Comparison of ENCODE assay signal across 12 cellular contexts in genomic region chr5:139492700-139493192, GRCh38. TPM values are rescaled to one million over a fixed set of nuclear protein-coding genes. Genes with fewer than 3 reads are reported as not detected.
DNase-seq lines count a peak whose midpoint lies in the region; ATAC-seq, FAIRE-seq and TF ChIP-seq lines count a peak whose summit lies in the region.
"Had no signal": no experiment of that assay in that cellular context is flagged by ENCODE, and none has a peak within 500 bp of the region (broad histone marks: within the 10 kb centered on the region; RNA-seq: fewer than 3 reads in every experiment).

No MANE protein-coding gene starts in this region.

- no peak for TF ChIP-seq POLR2A in GM12891 (IDR thresholded peaks at IDR 0.05; ENCODE audit: low read depth, low read length)
- TF ChIP-seq POLR2A in HepG2 (IDR thresholded peaks at IDR 0.05; ENCODE audit: insufficient read depth in 1 of 2, low read depth in 2 of 2, low read length in 2 of 2): no peak

- no TSS peak for BruUV-seq in HepG2 (replicated peaks; lab: Mats Ljungman, UMichigan)

- H3K27me3 ChIP-seq in adipocyte (replicated peaks; ENCODE audit: control insufficient read depth, insufficient read depth, low read length) (no peaks in the 10 kb centered on the region), HepG2 (ENCODE audit: control insufficient read depth in 1 of 2, insufficient read depth in 2 of 2, low read length in 2 of 2) (no peaks in the 10 kb centered on the region)

- DNase-seq in ACHN: peak; percentile 37
- no peak for DNase-seq in GM12891 (ENCODE audit: insufficient read length, low spot score)
- peak; percentile 66 for DNase-seq in adipocyte (ENCODE audit: low read depth)
- no peak for DNase-seq in HepG2 (ENCODE audit: low spot score)
- no peak for DNase-seq in NCI-H2081 treated with DMSO at 0.1 percent for 48 hours (lab: John Stamatoyannopoulos, UW)
- no peak for DNase-seq in NCI-H1694 treated with DMSO at 0.1 percent for 48 hours (lab: John Stamatoyannopoulos, UW)
- no peak for DNase-seq in HPDE6-E6E7 (ENCODE audit: extremely low spot score)
- no peak for DNase-seq in NCI-H2107 (lab: John Stamatoyannopoulos, UW)
- DNase-seq: activated CD8-positive, alpha-beta memory T cell treated with anti-CD3 and anti-CD28 coated beads, Interleukin-2, amount 10 ng/mL, durations not matched to agents 7 days and 5 days; MM.1S; stimulated activated CD4-positive, alpha-beta T cell treated with anti-CD3 and anti-CD28 coated beads, Interleukin-12 subunit alpha, Interleukin-12 subunit beta, amount 100 ng/mL, for 4 hours had no signal

- CTCF ChIA-PET in HepG2 (lab: Yijun Ruan, JAX; ENCODE audit: low intra/inter-chr PET ratio, low total read pairs): no interaction called here

- no peak for TF ChIP-seq CTCF in HepG2 (CRISPR knock-in tag; IDR thresholded peaks at IDR 0.05)

- H2AFZ ChIP-seq in HepG2 (ENCODE audit: low read length): no peak overlapping the region

- H3K4me2 ChIP-seq in HepG2 (ENCODE audit: low read depth, low read length): 0 out of 2 replicates have a peak overlapping the region, but pooled peaks have one; percentile 0

- ATAC-seq in HepG2: no peak
- ATAC-seq: activated CD8-positive, alpha-beta memory T cell treated with anti-CD3 and anti-CD28 coated beads, Interleukin-2, amount 10 ng/mL, durations not matched to agents 7 days and 5 days had no signal

- H3K79me2 ChIP-seq in HepG2 (ENCODE audit: insufficient read depth, low read length): no peaks in the 10 kb centered on the region

- TF ChIP-seq RAD21 in HepG2 (CRISPR knock-in tag; IDR thresholded peaks at IDR 0.05): no peak

- in situ Hi-C loops in ACHN (cut with HindIII; ENCODE audit: low pct_ligation_motif_present, low pct_unique_long_range_greater_than_20kb, low sequenced_read_pairs) (no loop called here), HepG2 (cut with HindIII; ENCODE audit: extremely low pct_ligation_motif_present, low pct_unique_long_range_greater_than_20kb) (no loop called here)

- H3K36me3 ChIP-seq in adipocyte (ENCODE audit: control insufficient read depth, insufficient read depth, low read length, severe bottlenecking): no peaks in the 10 kb centered on the region
- no peaks in the 10 kb centered on the region for H3K36me3 ChIP-seq in HepG2 (replicated peaks in 1 of 2; ENCODE audit: control insufficient read depth in 1 of 2, insufficient read depth in 2 of 2, low read length in 2 of 2)

- no peak overlapping the region for H3K27ac ChIP-seq in HepG2 (ENCODE audit: extremely low read length, insufficient read depth, low read length)
- H3K27ac ChIP-seq: RWPE1 had no signal

- intact Hi-C loops in HepG2 (cut with micrococcal nuclease; ENCODE audit: unreplicated experiment): no loop called here

- TF ChIP-seq EP300 in HepG2 (IDR thresholded peaks at IDR 0.05; ENCODE audit: low read depth in 2 of 2, low read length in 2 of 2) (no peak), HepG2 (CRISPR knock-in tag; IDR thresholded peaks at IDR 0.05; ENCODE audit: borderline replicate concordance) (no peak)

- peak; percentile 9 for FAIRE-seq in GM12891 (lab: Jason Lieb, UNC)
- no peak for FAIRE-seq in HepG2 (lab: Jason Lieb, UNC)

- H3K9me3 ChIP-seq in adipocyte (ENCODE audit: control insufficient read depth, low read length) (no peaks in the 10 kb centered on the region), HepG2 (ENCODE audit: low read length) (no peaks in the 10 kb centered on the region)

- no peaks in the 10 kb centered on the region for H4K20me1 ChIP-seq in HepG2 (ENCODE audit: insufficient read depth, low read length)

- no peak overlapping the region for H3K9ac ChIP-seq in adipocyte (ENCODE audit: low read length)
- H3K9ac ChIP-seq in HepG2 (ENCODE audit: insufficient read depth, low read depth, low read length): no peak overlapping the region

- 31% methylated on average over 6 of the region's 6 CpGs for WGBS in HepG2 (ENCODE audit: low lambda C conversion rate)

- H3K4me3 ChIP-seq in adipocyte (ENCODE audit: low read length) (peak overlapping the region; percentile 68), HepG2 (replicated peaks in 1 of 3; ENCODE audit: insufficient read depth in 1 of 3, low read depth in 2 of 3, low read length in 3 of 3) (no peak overlapping the region)

- peaks cover 18% of the 10 kb centered on the region for H3K4me1 ChIP-seq in adipocyte (ENCODE audit: control insufficient read depth, insufficient read depth, low read length)
- 0 out of 2 replicates have a peak, but pooled peaks cover 10% of the 10 kb centered on the region for H3K4me1 ChIP-seq in HepG2 (ENCODE audit: insufficient read depth, low read length)

- POLR2A ChIA-PET in HepG2 (lab: Yijun Ruan, JAX): no interaction called here

RNA-seq across cellular contexts. Expression of gene STING1, which starts 10.2 kb away (rescaled TPM):
- 13.1 TPM for polyA plus RNA-seq in GM12891 (2012; ENCODE audit: low read depth, missing spikeins)
- total RNA-seq in HepG2 (2016; rRNA removed; fragmentation: Illumina TruSeq; extraction: Trizol): 0.56 and 1.3 TPM in 2 replicates
- 0.40 and 0.71 TPM in 2 replicates for total RNA-seq in HepG2 (2016; cell fraction: cytosol; rRNA removed; fragmentation: Illumina TruSeq; extraction: Trizol; ENCODE audit: low read depth)
- total RNA-seq in HepG2 (2016; cell fraction: insoluble cytoplasmic fraction; rRNA removed; fragmentation: Illumina TruSeq; extraction: Trizol): 0.59 and 1.8 TPM in 2 replicates
- total RNA-seq in HepG2 (2016; cell fraction: membrane; rRNA removed; fragmentation: Illumina TruSeq; extraction: Trizol): 1.0 and 1.5 TPM in 2 replicates
- total RNA-seq in HepG2 (2016; cell fraction: nucleus; rRNA removed; fragmentation: Illumina TruSeq; extraction: Trizol): 2.5 and 3.9 TPM in 2 replicates
- 4.4 and 5.1 TPM in 2 replicates for polyA plus RNA-seq in HepG2 (2011; rRNA removed)
- polyA plus RNA-seq in HepG2 (2011; cell fraction: cytosol; rRNA removed): 2.4 and 3.4 TPM in 2 replicates
- polyA plus RNA-seq in HepG2 (2011; cell fraction: nucleus; rRNA removed): 22.3 and 29.1 TPM in 2 replicates
- 2.3 and 2.4 TPM in 2 replicates for polyA plus RNA-seq in HepG2 (2012)
- 0.61 and 0.71 TPM in 2 replicates for polyA plus RNA-seq in HepG2 (2016; cell fraction: cytosol; fragmentation: Illumina TruSeq; extraction: Trizol; ENCODE audit: low read depth)
- 1.1 and 1.5 TPM in 2 replicates for polyA plus RNA-seq in HepG2 (2016; cell fraction: insoluble cytoplasmic fraction; fragmentation: Illumina TruSeq; extraction: Trizol; ENCODE audit: low read depth)
- 0.69 and 1.1 TPM in 2 replicates for polyA plus RNA-seq in HepG2 (2016; cell fraction: membrane; fragmentation: Illumina TruSeq; extraction: Trizol; ENCODE audit: low read depth)
- 4.0 and 5.3 TPM in 2 replicates for polyA plus RNA-seq in HepG2 (2016; cell fraction: nucleus; fragmentation: Illumina TruSeq; extraction: Trizol; ENCODE audit: insufficient read depth, low read depth)
- polyA minus RNA-seq in HepG2 (2011; rRNA and poly(A)+ RNA removed; ENCODE audit: low replicate concordance): 3.6 and 36.7 TPM in 2 replicates
- 2.2 and 3.8 TPM in 2 replicates for polyA minus RNA-seq in HepG2 (2011; cell fraction: cytosol; rRNA and poly(A)+ RNA removed)
- polyA minus RNA-seq in HepG2 (2011; cell fraction: nucleus; rRNA and poly(A)+ RNA removed): 4.4 and 5.2 TPM in 2 replicates

RNA-seq across cellular contexts. Expression of gene SMIM33, which starts 21.9 kb away (rescaled TPM):
- not detected for polyA plus RNA-seq in GM12891 (2012; ENCODE audit: low read depth, missing spikeins)
- total RNA-seq in HepG2 (2016; rRNA removed; fragmentation: Illumina TruSeq; extraction: Trizol): not detected in 2 replicates
- not detected in 2 replicates for total RNA-seq in HepG2 (2016; cell fraction: cytosol; rRNA removed; fragmentation: Illumina TruSeq; extraction: Trizol; ENCODE audit: low read depth)
- not detected in 2 replicates for total RNA-seq in HepG2 (2016; cell fraction: insoluble cytoplasmic fraction; rRNA removed; fragmentation: Illumina TruSeq; extraction: Trizol)
- not detected in 2 replicates for total RNA-seq in HepG2 (2016; cell fraction: membrane; rRNA removed; fragmentation: Illumina TruSeq; extraction: Trizol)
- not detected in 2 replicates for total RNA-seq in HepG2 (2016; cell fraction: nucleus; rRNA removed; fragmentation: Illumina TruSeq; extraction: Trizol)
- 0.03 TPM in 1 of 2 replicates, not detected in the other for polyA plus RNA-seq in HepG2 (2011; rRNA removed)
- not detected in 2 replicates for polyA plus RNA-seq in HepG2 (2011; cell fraction: cytosol; rRNA removed)
- polyA plus RNA-seq in HepG2 (2011; cell fraction: nucleus; rRNA removed): not detected in 2 replicates
- polyA plus RNA-seq in HepG2 (2012): not detected in 2 replicates
- polyA plus RNA-seq in HepG2 (2016; cell fraction: cytosol; fragmentation: Illumina TruSeq; extraction: Trizol; ENCODE audit: low read depth): not detected in 2 replicates
- polyA plus RNA-seq in HepG2 (2016; cell fraction: insoluble cytoplasmic fraction; fragmentation: Illumina TruSeq; extraction: Trizol; ENCODE audit: low read depth): not detected in 2 replicates
- not detected in 2 replicates for polyA plus RNA-seq in HepG2 (2016; cell fraction: membrane; fragmentation: Illumina TruSeq; extraction: Trizol; ENCODE audit: low read depth)
- polyA plus RNA-seq in HepG2 (2016; cell fraction: nucleus; fragmentation: Illumina TruSeq; extraction: Trizol; ENCODE audit: insufficient read depth, low read depth): not detected in 2 replicates
- 0.18 TPM in 1 of 2 replicates, not detected in the other for polyA minus RNA-seq in HepG2 (2011; rRNA and poly(A)+ RNA removed; ENCODE audit: low replicate concordance)
- not detected in 2 replicates for polyA minus RNA-seq in HepG2 (2011; cell fraction: cytosol; rRNA and poly(A)+ RNA removed)
- not detected in 2 replicates for polyA minus RNA-seq in HepG2 (2011; cell fraction: nucleus; rRNA and poly(A)+ RNA removed)

RNA-seq across cellular contexts. Expression of gene ECSCR, which starts 30.2 kb away (rescaled TPM):
- not detected for polyA plus RNA-seq in GM12891 (2012; ENCODE audit: low read depth, missing spikeins)
- total RNA-seq in HepG2 (2016; rRNA removed; fragmentation: Illumina TruSeq; extraction: Trizol): not detected in 2 replicates
- not detected in 2 replicates for total RNA-seq in HepG2 (2016; cell fraction: cytosol; rRNA removed; fragmentation: Illumina TruSeq; extraction: Trizol; ENCODE audit: low read depth)
- total RNA-seq in HepG2 (2016; cell fraction: insoluble cytoplasmic fraction; rRNA removed; fragmentation: Illumina TruSeq; extraction: Trizol): 0.18 TPM in 1 of 2 replicates, not detected in the other
- total RNA-seq in HepG2 (2016; cell fraction: membrane; rRNA removed; fragmentation: Illumina TruSeq; extraction: Trizol): 0.34 and 0.48 TPM in 2 replicates
- total RNA-seq in HepG2 (2016; cell fraction: nucleus; rRNA removed; fragmentation: Illumina TruSeq; extraction: Trizol): not detected in 2 replicates
- polyA plus RNA-seq in HepG2 (2011; rRNA removed): 0.13 and 0.18 TPM in 2 replicates
- 0.07 TPM in 1 of 2 replicates, not detected in the other for polyA plus RNA-seq in HepG2 (2011; cell fraction: cytosol; rRNA removed)
- polyA plus RNA-seq in HepG2 (2011; cell fraction: nucleus; rRNA removed): 0.14 and 0.27 TPM in 2 replicates
- polyA plus RNA-seq in HepG2 (2012): not detected in 2 replicates
- 0.46 and 0.48 TPM in 2 replicates for polyA plus RNA-seq in HepG2 (2016; cell fraction: cytosol; fragmentation: Illumina TruSeq; extraction: Trizol; ENCODE audit: low read depth)
- polyA plus RNA-seq in HepG2 (2016; cell fraction: insoluble cytoplasmic fraction; fragmentation: Illumina TruSeq; extraction: Trizol; ENCODE audit: low read depth): not detected in 2 replicates
- polyA plus RNA-seq in HepG2 (2016; cell fraction: membrane; fragmentation: Illumina TruSeq; extraction: Trizol; ENCODE audit: low read depth): not detected in 2 replicates
- not detected in 2 replicates for polyA plus RNA-seq in HepG2 (2016; cell fraction: nucleus; fragmentation: Illumina TruSeq; extraction: Trizol; ENCODE audit: insufficient read depth, low read depth)
- polyA minus RNA-seq in HepG2 (2011; rRNA and poly(A)+ RNA removed; ENCODE audit: low replicate concordance): 0.86 TPM in 1 of 2 replicates, not detected in the other
- not detected in 2 replicates for polyA minus RNA-seq in HepG2 (2011; cell fraction: cytosol; rRNA and poly(A)+ RNA removed)
- polyA minus RNA-seq in HepG2 (2011; cell fraction: nucleus; rRNA and poly(A)+ RNA removed): not detected in 2 replicates

RNA-seq across cellular contexts. Expression of gene DNAJC18, which starts 53.4 kb away (rescaled TPM):
- polyA plus RNA-seq in GM12891 (2012; ENCODE audit: low read depth, missing spikeins): 9.3 TPM
- total RNA-seq in HepG2 (2016; rRNA removed; fragmentation: Illumina TruSeq; extraction: Trizol): 6.5 and 9.6 TPM in 2 replicates
- total RNA-seq in HepG2 (2016; cell fraction: cytosol; rRNA removed; fragmentation: Illumina TruSeq; extraction: Trizol; ENCODE audit: low read depth): 2.3 and 2.5 TPM in 2 replicates
- total RNA-seq in HepG2 (2016; cell fraction: insoluble cytoplasmic fraction; rRNA removed; fragmentation: Illumina TruSeq; extraction: Trizol): 5.6 and 9.2 TPM in 2 replicates
- 4.6 and 5.4 TPM in 2 replicates for total RNA-seq in HepG2 (2016; cell fraction: membrane; rRNA removed; fragmentation: Illumina TruSeq; extraction: Trizol)
- 6.0 and 8.1 TPM in 2 replicates for total RNA-seq in HepG2 (2016; cell fraction: nucleus; rRNA removed; fragmentation: Illumina TruSeq; extraction: Trizol)
- 5.7 and 6.6 TPM in 2 replicates for polyA plus RNA-seq in HepG2 (2011; rRNA removed)
- 2.3 and 3.6 TPM in 2 replicates for polyA plus RNA-seq in HepG2 (2011; cell fraction: cytosol; rRNA removed)
- polyA plus RNA-seq in HepG2 (2011; cell fraction: nucleus; rRNA removed): 1.3 and 1.6 TPM in 2 replicates
- 9.7 and 12.5 TPM in 2 replicates for polyA plus RNA-seq in HepG2 (2012)
- 1.6 and 4.1 TPM in 2 replicates for polyA plus RNA-seq in HepG2 (2016; cell fraction: cytosol; fragmentation: Illumina TruSeq; extraction: Trizol; ENCODE audit: low read depth)
- 9.3 and 9.5 TPM in 2 replicates for polyA plus RNA-seq in HepG2 (2016; cell fraction: insoluble cytoplasmic fraction; fragmentation: Illumina TruSeq; extraction: Trizol; ENCODE audit: low read depth)
- 4.1 and 4.4 TPM in 2 replicates for polyA plus RNA-seq in HepG2 (2016; cell fraction: membrane; fragmentation: Illumina TruSeq; extraction: Trizol; ENCODE audit: low read depth)
- polyA plus RNA-seq in HepG2 (2016; cell fraction: nucleus; fragmentation: Illumina TruSeq; extraction: Trizol; ENCODE audit: insufficient read depth, low read depth): 7.1 and 8.5 TPM in 2 replicates
- polyA minus RNA-seq in HepG2 (2011; rRNA and poly(A)+ RNA removed; ENCODE audit: low replicate concordance): 3.3 and 4.3 TPM in 2 replicates
- 4.4 and 5.2 TPM in 2 replicates for polyA minus RNA-seq in HepG2 (2011; cell fraction: cytosol; rRNA and poly(A)+ RNA removed)
- 3.1 and 3.6 TPM in 2 replicates for polyA minus RNA-seq in HepG2 (2011; cell fraction: nucleus; rRNA and poly(A)+ RNA removed)

Comparison
In these comparisons a context has a peak if more than half of its experiments do, and no peak if none do; other contexts are left out.
1. DNase-seq: peak in ACHN (single experiment) and adipocyte (single experiment); none in GM12891 (single experiment), HepG2 (single experiment), NCI-H2081 treated with DMSO at 0.1 percent for 48 hours (single experiment), NCI-H1694 treated with DMSO at 0.1 percent for 48 hours (single experiment), HPDE6-E6E7 (single experiment) and NCI-H2107 (single experiment).